In genomic region chr9:70410368-70410767, GRCh38 we compare ENCODE assay signal across 8 cellular contexts. TPM values are rescaled to one million over a fixed set of nuclear protein-coding genes. Genes with fewer than 3 reads are reported as not detected.
DNase-seq lines count a peak whose midpoint lies in the region; ATAC-seq and TF ChIP-seq lines count a peak whose summit lies in the region.

No MANE protein-coding gene starts in this region.

- TF ChIP-seq CTCF in CD14-positive monocyte (IDR thresholded peaks at IDR 0.05) (no peak), osteoblast (IDR thresholded peaks at IDR 0.05; ENCODE audit: extremely low read depth, low read depth, low read length) (no peak)

- intact Hi-C loops in CD14-positive monocyte (cut with micrococcal nuclease), result loop anchor here in 1 of 2 donors (5.0 kb wide), 1 partner anchor 473 kb away; no protein-coding TSS in a partner anchor

- peaks cover 58% of the 10 kb centered on the region for H3K4me1 ChIP-seq in osteoblast (ENCODE audit: insufficient read depth, low read length)

- H3K4me3 Mint-ChIP-seq in CD14-positive monocyte, result peak overlapping the region; percentile 96 to 99

- H3K27ac Mint-ChIP-seq in CD14-positive monocyte, result peak overlapping the region in 3 of 7 donors; percentile 19 to 98 (median 54)

- H3K27ac ChIP-seq in cingulate gyrus (ENCODE audit: low read depth, low read length), result peak overlapping the region; percentile 98
- H3K27ac ChIP-seq in osteoblast (ENCODE audit: low read depth, low read length), result peak overlapping the region; percentile 96

- peaks cover 0 to 4% (median 2%) of the 10 kb centered on the region in 3 donors for H3K27me3 Mint-ChIP-seq in CD14-positive monocyte (ENCODE audit: low read depth in 3 of 3)

- H3K4me2 ChIP-seq in osteoblast (ENCODE audit: insufficient read depth, low read length), result peak overlapping the region; percentile 92

- no peak for DNase-seq in CD14-positive monocyte (ENCODE audit: low spot score)
- peak; percentile 29 for DNase-seq in NAMALWA (ENCODE audit: low spot score)
- no peak for DNase-seq in osteoblast (ENCODE audit: insufficient read length, low spot score, missing footprints)
- no peak for DNase-seq in DMS53 treated with DMSO at 0.1 percent for 48 hours (lab: John Stamatoyannopoulos, UW; ENCODE audit: unreplicated experiment)
- DNase-seq in COR-L47 (lab: John Stamatoyannopoulos, UW), result no peak
- no peak for DNase-seq in T-helper 9 cell

- no peaks in the 10 kb centered on the region for H3K27me3 ChIP-seq in osteoblast (ENCODE audit: insufficient read depth, low read length)

- H3K9me3 ChIP-seq in osteoblast (ENCODE audit: low read depth, low read length), result no peaks in the 10 kb centered on the region

- no peaks in the 10 kb centered on the region for H4K20me1 ChIP-seq in osteoblast (ENCODE audit: insufficient read depth, low read length)

- peaks cover 6% of the 10 kb centered on the region for H3K36me3 ChIP-seq in osteoblast (ENCODE audit: insufficient read depth, low read length)

- H3K9me3 Mint-ChIP-seq in CD14-positive monocyte, result peaks cover 0 to 3% (median 0%) of the 10 kb centered on the region in 7 donors

- peaks cover 0 to 3% of the 10 kb centered on the region in 2 donors for H3K36me3 Mint-ChIP-seq in CD14-positive monocyte

- peaks cover 58% of the 10 kb centered on the region for H3K4me1 Mint-ChIP-seq in CD14-positive monocyte

- ATAC-seq in GM18909 (IDR thresholded peaks at IDR 0.05; ENCODE audit: poor library complexity, unreplicated experiment), result no peak

- H3K79me2 ChIP-seq in osteoblast (ENCODE audit: insufficient read depth, low read length), result peaks cover 74% of the 10 kb centered on the region

- no peak overlapping the region for H2AFZ ChIP-seq in osteoblast (ENCODE audit: low read length)

- H3K4me3 ChIP-seq in osteoblast (ENCODE audit: insufficient read depth, low read length), result peak overlapping the region; percentile 80

RNA-seq across cellular contexts. Expression of gene KLF9, which starts 4.1 kb away (rescaled TPM):
- polyA plus RNA-seq in CD14-positive monocyte, result under 1 TPM; 0.18 to 0.72 TPM
- total RNA-seq in osteoblast, result 46.9 and 51.8 TPM in 2 replicates
